In genomic region chr17:70298929-70299529, GRCh38 we compare ENCODE assay signal across 25 cellular contexts.
DNase-seq lines count a peak whose midpoint lies in the region; ATAC-seq, FAIRE-seq and TF ChIP-seq lines count a peak whose summit lies in the region.
"Had no signal": no experiment of that assay in that cellular context is flagged by ENCODE, and none has a peak within 500 bp of the region (broad histone marks: within the 10 kb centered on the region; RNA-seq: fewer than 3 reads in every experiment).

No MANE protein-coding gene starts in this region.

- peak; percentile 35 for FAIRE-seq in GM18507 (lab: Jason Lieb, UNC)
- FAIRE-seq: colon, endometrium had no signal

- H3K4me1 ChIP-seq in GM23338 (ENCODE audit: insufficient read depth) (peaks cover 7% of the 10 kb centered on the region), OCI-LY3 (ENCODE audit: low read length) (peaks cover 39% of the 10 kb centered on the region), A673 (ENCODE audit: insufficient read depth, low read length, poor library complexity, severe bottlenecking) (no peaks in the 10 kb centered on the region)
- H3K4me1 ChIP-seq: neural progenitor cell had no signal

- DNase-seq in GM06990 (ENCODE audit: extremely low read depth, insufficient read length) (peak; percentile 60), GM18507 (ENCODE audit: extremely low spot score, insufficient read length, low read depth) (no peak), GM23338 (ENCODE audit: low spot score) (no peak), activated gamma-delta T cell (lab: John Stamatoyannopoulos, UW) (no peak), A673 (ENCODE audit: low spot score) (no peak), HUDEP-2 (lab: John Stamatoyannopoulos, UW; ENCODE audit: unreplicated experiment in 76 of 76) (no peak), NCI-H2196 treated with DMSO at 0.1 percent for 48 hours (lab: John Stamatoyannopoulos, UW; ENCODE audit: unreplicated experiment) (no peak)
- DNase-seq: activated CD4-positive, alpha-beta T cell treated with anti-CD3 and anti-CD28 coated beads, Interleukin-2, amount 50 U/mL, for 1 hour; CD4-positive, alpha-beta T cell; GDM1; head of caudate nucleus; left ventricle myocardium inferior; NCI-H1105 treated with DMSO at 0.1 percent for 48 hours; NCI-H524 treated with DMSO at 0.1 percent for 48 hours; psoas muscle; stimulated activated CD4-positive, alpha-beta T cell treated with anti-CD3 and anti-CD28 coated beads, Interleukin-4, amount 100 ng/mL, for 1 hour; substantia nigra; SW 1271 had no signal

- H3K27ac Mint-ChIP-seq in GM23338: no peak overlapping the region
- H3K27ac Mint-ChIP-seq: activated naive CD8-positive, alpha-beta T cell; CD4-positive, alpha-beta T cell; neural progenitor cell had no signal

- POLR2A ChIA-PET in A673 (lab: Charles Lee; ENCODE audit: low non-redundant PET): interaction anchor here (0.6 kb wide), 1 partner anchor 251 kb away, joined by 3 read pairs; no protein-coding TSS in a partner anchor

- H2AFZ ChIP-seq in GM23338 (peak overlapping the region; percentile 23; the same call in 1 of the 2 replicates), OCI-LY3 (ENCODE audit: low read depth, low read length) (no peak overlapping the region)
- H2AFZ ChIP-seq: neural progenitor cell had no signal

- no peak overlapping the region for H3K4me3 Mint-ChIP-seq in GM23338
- H3K4me3 Mint-ChIP-seq: activated naive CD8-positive, alpha-beta T cell; CD4-positive, alpha-beta T cell; neural progenitor cell had no signal

- peaks cover 3% of the 10 kb centered on the region; the same call in 2 of the 3 replicates for H3K9me3 Mint-ChIP-seq in GM23338
- H3K9me3 Mint-ChIP-seq: neural progenitor cell had no signal

- intact Hi-C loops in A673 (cut with micrococcal nuclease; ENCODE audit: unreplicated experiment): no loop called here

- peak overlapping the region; percentile 65 for H3K9ac ChIP-seq in OCI-LY3 (ENCODE audit: low read length)
- H3K9ac ChIP-seq: neural progenitor cell had no signal

- H3K36me3 Mint-ChIP-seq in GM23338 (ENCODE audit: low read depth): peaks cover 5% of the 10 kb centered on the region; the same call in 2 of the 3 replicates
- H3K36me3 Mint-ChIP-seq: activated naive CD8-positive, alpha-beta T cell; neural progenitor cell had no signal

- H3K4me3 ChIP-seq in GM06990 (replicated peaks; ENCODE audit: low read depth, low read length) (no peak overlapping the region; the same call in 1 of the 2 replicates), GM23338 (no peak overlapping the region), OCI-LY3 (ENCODE audit: low read length) (peak overlapping the region; percentile 62), A673 (ENCODE audit: low read depth, low read length, poor library complexity, severe bottlenecking) (no peak overlapping the region)
- H3K4me3 ChIP-seq: left ventricle myocardium inferior, neural progenitor cell, psoas muscle, smooth muscle cell had no signal

- H3K9me2 ChIP-seq in GM23338 (ENCODE audit: insufficient read depth): no peaks in the 10 kb centered on the region

- CTCF ChIA-PET in A673 (lab: Charles Lee): no interaction called here

- no peak for TF ChIP-seq CTCF in GM06990 (IDR thresholded peaks at IDR 0.05; ENCODE audit: insufficient read depth, low read length, poor library complexity, severe bottlenecking)
- TF ChIP-seq CTCF in GM23338 (conservative IDR thresholded peaks at IDR 0.05; ENCODE audit: low read depth in 2 of 2): no peak
- no peak for TF ChIP-seq CTCF in OCI-LY3 (IDR thresholded peaks at IDR 0.05; ENCODE audit: low read depth, low read length)
- no peak for TF ChIP-seq CTCF in A673 (conservative IDR thresholded peaks at IDR 0.05; ENCODE audit: low read depth, low read length)

- ATAC-seq in GM23338: no peak
- ATAC-seq: psoas muscle, Right ventricle myocardium inferior had no signal

- no peak overlapping the region for H3K27ac ChIP-seq in GM23338 (ENCODE audit: low read depth)
- peak overlapping the region; percentile 97 for H3K27ac ChIP-seq in OCI-LY3 (ENCODE audit: low read length)
- no peak overlapping the region for H3K27ac ChIP-seq in A673 (ENCODE audit: low read depth, low read length, poor library complexity, severe bottlenecking)
- H3K27ac ChIP-seq: left ventricle myocardium inferior, neural progenitor cell, psoas muscle had no signal

- H4K20me1 ChIP-seq in GM23338 (replicated peaks; ENCODE audit: insufficient read depth): no peaks in the 10 kb centered on the region
- no peaks in the 10 kb centered on the region for H4K20me1 ChIP-seq in OCI-LY3 (ENCODE audit: insufficient read depth, low read length)

- no peaks in the 10 kb centered on the region for H3F3A ChIP-seq in GM23338 (replicated peaks; ENCODE audit: low read depth)

- H3K9me3 ChIP-seq in OCI-LY3 (ENCODE audit: insufficient read depth, low read length) (peaks cover 16% of the 10 kb centered on the region), A673 (ENCODE audit: low read depth, low read length, poor library complexity, severe bottlenecking) (no peaks in the 10 kb centered on the region)
- H3K9me3 ChIP-seq: left ventricle myocardium inferior had no signal

- no peaks in the 10 kb centered on the region for H3K79me2 ChIP-seq in GM23338 (replicated peaks; ENCODE audit: insufficient read depth)
- no peaks in the 10 kb centered on the region for H3K79me2 ChIP-seq in OCI-LY3 (ENCODE audit: low read length)

- BruUV-seq in A673 (replicated peaks; lab: Mats Ljungman, UMichigan): no TSS peak

- H3K36me3 ChIP-seq in GM06990 (ENCODE audit: control insufficient read depth, insufficient read depth, low read length): no peaks in the 10 kb centered on the region
- no peaks in the 10 kb centered on the region for H3K36me3 ChIP-seq in GM23338 (ENCODE audit: insufficient read depth)
- peaks cover 38% of the 10 kb centered on the region for H3K36me3 ChIP-seq in OCI-LY3 (replicated peaks; ENCODE audit: low read depth, low read length)
- no peaks in the 10 kb centered on the region for H3K36me3 ChIP-seq in A673 (ENCODE audit: insufficient read depth, low read length, poor library complexity, severe bottlenecking)
- H3K36me3 ChIP-seq: left ventricle myocardium inferior, neural progenitor cell had no signal

- H3K4me2 ChIP-seq in GM23338 (no peak overlapping the region), OCI-LY3 (ENCODE audit: low read length) (peak overlapping the region; percentile 80)
- H3K4me2 ChIP-seq: neural progenitor cell, smooth muscle cell had no signal

- no peaks in the 10 kb centered on the region for H3K27me3 ChIP-seq in GM06990 (replicated peaks; ENCODE audit: control insufficient read depth, insufficient read depth, low read length)
- H3K27me3 ChIP-seq in GM23338 (ENCODE audit: insufficient read depth): no peaks in the 10 kb centered on the region
- H3K27me3 ChIP-seq in OCI-LY3 (ENCODE audit: low read depth, low read length): no peaks in the 10 kb centered on the region
- H3K27me3 ChIP-seq in A673 (replicated peaks; ENCODE audit: insufficient read depth, low read depth, low read length, poor library complexity): no peaks in the 10 kb centered on the region
- H3K27me3 ChIP-seq: neural progenitor cell had no signal

- H3K27me3 Mint-ChIP-seq in GM23338 (ENCODE audit: insufficient read depth, low read depth, poor library complexity): no peaks in the 10 kb centered on the region
- H3K27me3 Mint-ChIP-seq: activated naive CD8-positive, alpha-beta T cell; CD4-positive, alpha-beta T cell had no signal

- H3K4me1 Mint-ChIP-seq in GM23338: peaks cover 14% of the 10 kb centered on the region
- H3K4me1 Mint-ChIP-seq: neural progenitor cell had no signal

TF ChIP-seq in GM23338, 12 proteins besides CTCF, POLR2A, EP300 and RAD21:
- TF ChIP-seq NANOG (IDR thresholded peaks at IDR 0.05; ENCODE audit: borderline replicate concordance) (no peak), EZH2 (IDR thresholded peaks at IDR 0.05; ENCODE audit: low read depth, unreplicated experiment) (no peak), STAT1 (IDR thresholded peaks at IDR 0.05; ENCODE audit: unreplicated experiment) (no peak), EZH2phosphoT487 (IDR thresholded peaks at IDR 0.05; ENCODE audit: unreplicated experiment) (no peak), ZNF114 (CRISPR knock-in tag; IDR thresholded peaks at IDR 0.05) (no peak)
TF ChIP-seq in GM23338: peak in this region for 0.
